Comparison of ENCODE assay signal across 30 cellular contexts in the genomic region with DNA sequence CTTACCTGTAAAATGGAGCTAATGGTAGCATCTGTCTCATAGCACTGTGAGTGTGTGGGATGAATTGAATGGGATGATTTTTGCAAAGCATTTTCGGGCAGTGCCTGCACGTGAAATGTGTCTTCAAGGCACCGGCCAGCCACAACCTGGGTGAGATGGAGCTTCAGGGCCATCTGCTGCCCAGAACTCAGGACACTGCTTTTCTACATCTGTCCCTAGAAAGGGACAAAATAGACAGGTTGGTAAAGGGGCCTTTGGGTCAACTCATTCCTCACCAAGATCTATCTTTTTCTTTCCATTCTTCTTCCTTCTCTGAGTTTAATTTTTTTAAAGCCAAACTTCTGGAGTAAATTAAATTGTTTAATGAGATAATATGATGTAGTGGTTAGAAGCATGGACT.
"Had no signal": no experiment of that assay in that cellular context is flagged by ENCODE, and none has a peak within 500 bp of the region (broad histone marks: within the 10 kb centered on the region; RNA-seq: fewer than 3 reads in every experiment).

No MANE protein-coding gene starts in this region.

- H3K4me3 ChIP-seq: ascending aorta, breast epithelium, cardiac muscle cell, colonic mucosa, esophagus muscularis mucosa, gastrocnemius medialis, heart left ventricle had no signal

- DNase-seq: activated CD4-positive, alpha-beta memory T cell treated with anti-CD3 and anti-CD28 coated beads, Interleukin-2, amount 10 ng/mL, durations not matched to agents 7 days and 5 days; activated CD4-positive, alpha-beta T cell treated with anti-CD3 and anti-CD28 coated beads for 36 hours; activated CD4-positive, alpha-beta T cell treated with anti-CD3 and anti-CD28 coated beads, Interleukin-2, amount 10 ng/mL, durations not matched to agents 7 days and 5 days; activated CD4-positive, alpha-beta T cell treated with anti-CD3 and anti-CD28 coated beads, Interleukin-2, amount 50 U/mL, for 4 hours; activated CD4-positive, CD25-positive, alpha-beta regulatory T cell; activated CD4-positive, CD25-positive, alpha-beta regulatory T cell treated with anti-CD3 and anti-CD28 coated beads, Interleukin-2, amount 50 U/mL, for 72 hours; activated CD8-positive, alpha-beta memory T cell treated with anti-CD3 and anti-CD28 coated beads, Interleukin-2, amount 50 U/mL, for 48 hours; activated gamma-delta T cell; activated naive CD4-positive, alpha-beta T cell; activated naive CD4-positive, alpha-beta T cell treated with anti-CD3 and anti-CD28 coated beads, Interleukin-2, amount 10 ng/mL, durations not matched to agents 7 days and 5 days; activated naive CD8-positive, alpha-beta T cell treated with anti-CD3 and anti-CD28 coated beads, Interleukin-2, amount 10 ng/mL, durations not matched to agents 7 days and 5 days; activated T-cell treated with anti-CD3 and anti-CD28 coated beads for 4 hours; activated T-cell treated with anti-CD3 and anti-CD28 coated beads, Interleukin-2, amount 50 U/mL, for 24 hours; activated T-cell treated with anti-CD3 and anti-CD28 coated beads, Interleukin-2, amount 50 U/mL, for 72 hours; central memory CD4-positive, alpha-beta T cell; cerebellar nuclear complex; colonic mucosa; effector memory CD4-positive, alpha-beta T cell; erythroblast; foreskin keratinocyte; gastrocnemius medialis; glutamatergic neuron; heart left ventricle; T-helper 2 cell had no signal

- H3K27me3 ChIP-seq: ascending aorta, cardiac muscle cell, colonic mucosa, esophagus muscularis mucosa, foreskin keratinocyte, gastrocnemius medialis had no signal

- H3K9me3 ChIP-seq: ascending aorta, breast epithelium, colonic mucosa, esophagus muscularis mucosa, gastrocnemius medialis, heart left ventricle had no signal

- ATAC-seq: activated CD4-positive, alpha-beta T cell treated with anti-CD3 and anti-CD28 coated beads for 36 hours; activated naive CD4-positive, alpha-beta T cell treated with anti-CD3 and anti-CD28 coated beads, Interleukin-2, amount 50 U/mL, for 72 hours; activated T-cell treated with anti-CD3 and anti-CD28 coated beads, Interleukin-2, amount 50 U/mL, for 72 hours; foreskin keratinocyte; gastrocnemius medialis; heart left ventricle had no signal

- H3K36me3 Mint-ChIP-seq: activated naive CD8-positive, alpha-beta T cell treated with anti-CD3 and anti-CD28 coated beads, Interleukin-2, amount 10 ng/mL, durations not matched to agents 7 days and 5 days; brain had no signal

- H3K4me1 ChIP-seq: ascending aorta, breast epithelium, colonic mucosa, gastrocnemius medialis, heart left ventricle had no signal

- H3K4me3 Mint-ChIP-seq: activated CD4-positive, alpha-beta memory T cell treated with anti-CD3 and anti-CD28 coated beads, Interleukin-2, amount 10 ng/mL, durations not matched to agents 7 days and 5 days; activated CD4-positive, alpha-beta T cell treated with anti-CD3 and anti-CD28 coated beads for 36 hours; activated CD4-positive, alpha-beta T cell treated with anti-CD3 and anti-CD28 coated beads, Interleukin-2, amount 10 ng/mL, durations not matched to agents 7 days and 5 days; activated naive CD4-positive, alpha-beta T cell treated with anti-CD3 and anti-CD28 coated beads, Interleukin-2, amount 10 ng/mL, durations not matched to agents 7 days and 5 days; activated naive CD8-positive, alpha-beta T cell treated with anti-CD3 and anti-CD28 coated beads, Interleukin-2, amount 10 ng/mL, durations not matched to agents 7 days and 5 days; activated T-cell treated with anti-CD3 and anti-CD28 coated beads, Interleukin-2, amount 50 U/mL, for 24 hours; activated T-cell treated with anti-CD3 and anti-CD28 coated beads, Interleukin-2, amount 50 U/mL, for 72 hours; brain had no signal

- H3K27ac ChIP-seq: ascending aorta, breast epithelium, cardiac muscle cell, colonic mucosa, esophagus muscularis mucosa, foreskin keratinocyte, gastrocnemius medialis, heart left ventricle had no signal

- H3K27ac Mint-ChIP-seq: activated CD4-positive, alpha-beta memory T cell treated with anti-CD3 and anti-CD28 coated beads, Interleukin-2, amount 10 ng/mL, durations not matched to agents 7 days and 5 days; activated CD4-positive, alpha-beta T cell treated with anti-CD3 and anti-CD28 coated beads for 36 hours; activated CD4-positive, alpha-beta T cell treated with anti-CD3 and anti-CD28 coated beads, Interleukin-2, amount 10 ng/mL, durations not matched to agents 7 days and 5 days; activated naive CD4-positive, alpha-beta T cell treated with anti-CD3 and anti-CD28 coated beads, Interleukin-2, amount 10 ng/mL, durations not matched to agents 7 days and 5 days; activated naive CD8-positive, alpha-beta T cell treated with anti-CD3 and anti-CD28 coated beads, Interleukin-2, amount 10 ng/mL, durations not matched to agents 7 days and 5 days; activated T-cell treated with anti-CD3 and anti-CD28 coated beads, Interleukin-2, amount 50 U/mL, for 24 hours; activated T-cell treated with anti-CD3 and anti-CD28 coated beads, Interleukin-2, amount 50 U/mL, for 72 hours; brain had no signal

- H3K9me3 Mint-ChIP-seq: activated T-cell treated with anti-CD3 and anti-CD28 coated beads, Interleukin-2, amount 50 U/mL, for 72 hours; brain had no signal

- H3K36me3 ChIP-seq: ascending aorta, breast epithelium, cardiac muscle cell, colonic mucosa, esophagus muscularis mucosa, gastrocnemius medialis, heart left ventricle had no signal

- H3K27me3 Mint-ChIP-seq: activated CD4-positive, alpha-beta T cell treated with anti-CD3 and anti-CD28 coated beads for 36 hours; activated CD4-positive, alpha-beta T cell treated with anti-CD3 and anti-CD28 coated beads, Interleukin-2, amount 10 ng/mL, durations not matched to agents 7 days and 5 days; activated naive CD8-positive, alpha-beta T cell treated with anti-CD3 and anti-CD28 coated beads, Interleukin-2, amount 10 ng/mL, durations not matched to agents 7 days and 5 days; activated T-cell treated with anti-CD3 and anti-CD28 coated beads, Interleukin-2, amount 50 U/mL, for 24 hours had no signal
